In the genomic region with DNA sequence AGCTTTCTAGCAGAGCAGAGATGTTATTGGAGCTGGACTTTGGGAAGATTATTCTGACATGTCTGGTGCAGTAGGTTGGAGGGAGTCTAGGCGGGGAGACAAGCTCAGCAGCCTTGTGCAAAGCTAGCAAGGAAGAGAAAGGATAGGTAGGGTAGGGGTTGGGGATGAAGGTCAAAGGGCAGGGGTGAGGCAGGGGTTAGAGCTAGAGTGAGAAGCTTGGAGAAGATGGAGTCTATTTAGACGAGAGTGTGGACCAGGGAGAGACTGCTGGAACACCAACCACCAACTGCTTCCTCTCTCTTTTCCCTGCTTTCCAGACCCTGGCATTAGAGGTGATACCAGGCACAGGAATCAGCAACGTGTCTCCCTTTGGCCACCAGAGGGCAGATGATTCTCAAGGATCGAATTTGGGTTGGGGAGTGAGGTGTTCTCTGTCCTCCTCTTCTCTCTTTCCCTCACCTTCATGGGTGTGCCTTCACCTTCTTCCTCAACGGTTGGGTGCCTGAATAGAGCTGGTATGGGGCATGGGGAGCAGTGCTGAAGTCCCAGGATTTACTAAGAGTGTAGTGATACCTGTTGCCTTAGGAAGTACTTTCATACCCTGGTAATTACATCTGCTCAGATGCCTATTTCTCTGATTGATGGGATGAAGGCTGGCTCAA, we compare ENCODE assay signal across 8 cellular contexts. TPM values are rescaled to one million over a fixed set of nuclear protein-coding genes. Genes with fewer than 3 reads are reported as not detected.
DNase-seq lines count a peak whose midpoint lies in the region; ATAC-seq, FAIRE-seq and TF ChIP-seq lines count a peak whose summit lies in the region.

No MANE protein-coding gene starts in this region.

- DNase-seq in activated CD4-positive, CD25-positive, alpha-beta regulatory T cell (lab: John Stamatoyannopoulos, UW) = peak; percentile 39 to 58 (median 52)
- DNase-seq in NCI-H2196 treated with DMSO at 0.1 percent for 48 hours (lab: John Stamatoyannopoulos, UW; ENCODE audit: unreplicated experiment) (peak; percentile 78), bronchial epithelial cell (ENCODE audit: low read depth) (peak; percentile 71), iris pigment epithelial cell (ENCODE audit: low read depth) (peak; percentile 60)
- DNase-seq in stimulated activated CD4-positive, alpha-beta T cell treated with anti-CD3 and anti-CD28 coated beads, Interleukin-15, amount 100 ng/mL, for 48 hours (ENCODE audit: low read depth in 2 of 2) = peak; percentile 39 to 71

- no peak for ATAC-seq in activated CD4-positive, CD25-positive, alpha-beta regulatory T cell treated with anti-CD3 and anti-CD28 coated beads, Interleukin-2, amount 50 U/mL, for 24 hours
- no peak for ATAC-seq in GM19035 (IDR thresholded peaks at IDR 0.05; ENCODE audit: unreplicated experiment)

- FAIRE-seq in bronchial epithelial cell (lab: Jason Lieb, UNC) = no peak

- H3K27me3 ChIP-seq in bronchial epithelial cell (ENCODE audit: control insufficient read depth, insufficient read depth, low read length) = no peaks in the 10 kb centered on the region

- H3K4me3 ChIP-seq in WI38 (ENCODE audit: low read depth, low read length) = no peak overlapping the region
- H3K4me3 ChIP-seq in bronchial epithelial cell (ENCODE audit: low read depth, low read length) = no peak overlapping the region

- TF ChIP-seq CTCF in WI38 (IDR thresholded peaks at IDR 0.05; ENCODE audit: low read depth, low read length) (peak; percentile 74), bronchial epithelial cell (IDR thresholded peaks at IDR 0.05; ENCODE audit: insufficient read depth, low read length, severe bottlenecking) (peak; percentile 90)

- no peaks in the 10 kb centered on the region for H3K36me3 ChIP-seq in bronchial epithelial cell (ENCODE audit: control insufficient read depth, insufficient read depth, low read length)

RNA-seq across cellular contexts. Expression of gene MARK2, which starts 1.8 kb away (rescaled TPM):
- 10.5 and 21.0 TPM in 2 replicates for total RNA-seq in bronchial epithelial cell

RNA-seq across cellular contexts. Expression of gene SPINDOC, which starts 23.9 kb away (rescaled TPM):
- 3.4 and 6.7 TPM in 2 replicates for total RNA-seq in bronchial epithelial cell
